Comparison of ENCODE assay signal across 7 cellular contexts in genomic region chr1:61301824-61302652, GRCh38.
A peak's percentile ranks its signal among the peaks of the same experiment; 100 is the strongest.
DNase-seq lines count a peak whose midpoint lies in the region; ATAC-seq lines count a peak whose summit lies in the region.

No MANE protein-coding gene starts in this region.

- H3F3A ChIP-seq in GM23248 (ENCODE audit: insufficient read depth) = no peaks in the 10 kb centered on the region

- peaks cover 6% of the 10 kb centered on the region for H3K36me3 Mint-ChIP-seq in stimulated activated effector memory CD8-positive, alpha-beta T cell treated with anti-CD3 and anti-CD28 coated beads, Interleukin-12 subunit alpha, Interleukin-12 subunit beta, amount 100 ng/mL, for 72 hours

- H3K4me2 ChIP-seq in GM23248 (ENCODE audit: unreplicated experiment) = no peak overlapping the region

- DNase-seq in GM23248 = peak; percentile 89
- DNase-seq in NAMALWA (ENCODE audit: low spot score) = peak; percentile 6
- peak; percentile 84 for DNase-seq in fibroblast of the conjunctiva (ENCODE audit: low read depth)
- DNase-seq in stimulated activated effector memory CD8-positive, alpha-beta T cell treated with anti-CD3 and anti-CD28 coated beads, Interleukin-12 subunit alpha, Interleukin-12 subunit beta, amount 100 ng/mL, for 72 hours (ENCODE audit: low spot score in 2 of 2) = peak in 1 of 2 donors; percentile 75
- DNase-seq in NCI-H1694 (lab: John Stamatoyannopoulos, UW) = no peak
- DNase-seq in NCI-H1436 (lab: John Stamatoyannopoulos, UW) = no peak
- DNase-seq in caudate nucleus (lab: John Stamatoyannopoulos, UW) = no peak

- peak overlapping the region; percentile 12; the same call in 1 of the 2 replicates for H3K9ac ChIP-seq in GM23248

- H3K4me3 ChIP-seq in GM23248 = no peak overlapping the region

- peaks cover 3% of the 10 kb centered on the region for H3K9me3 Mint-ChIP-seq in stimulated activated effector memory CD8-positive, alpha-beta T cell treated with anti-CD3 and anti-CD28 coated beads, Interleukin-12 subunit alpha, Interleukin-12 subunit beta, amount 100 ng/mL, for 72 hours

- in situ Hi-C loops in GM23248 (cut with MboI) = no loop called here

- H3K9me2 ChIP-seq in GM23248 (ENCODE audit: insufficient read depth) = no peaks in the 10 kb centered on the region

- H2AFZ ChIP-seq in GM23248 = no peak overlapping the region

- H3K79me2 ChIP-seq in GM23248 (ENCODE audit: insufficient read depth) = no peaks in the 10 kb centered on the region

- no peaks in the 10 kb centered on the region for H3K36me3 ChIP-seq in GM23248 (ENCODE audit: low read depth)

- 52 to 55% methylated on average over 4 of the region's 4 CpGs for WGBS in GM23248 (ENCODE audit: low coverage in 1 of 2, low lambda C conversion rate in 2 of 2, missing lambda C conversion rate in 2 of 2), 2 experiments

- H3K27ac ChIP-seq in GM23248 (peak overlapping the region; percentile 18), caudate nucleus (ENCODE audit: low read depth, low read length) (no peak overlapping the region)

- ATAC-seq in stimulated activated effector memory CD8-positive, alpha-beta T cell treated with anti-CD3 and anti-CD28 coated beads, Interleukin-12 subunit alpha, Interleukin-12 subunit beta, amount 100 ng/mL, for 72 hours = peak; percentile 94

- peak overlapping the region; percentile 96 for H3K27ac Mint-ChIP-seq in stimulated activated effector memory CD8-positive, alpha-beta T cell treated with anti-CD3 and anti-CD28 coated beads, Interleukin-12 subunit alpha, Interleukin-12 subunit beta, amount 100 ng/mL, for 72 hours

- peaks cover 14% of the 10 kb centered on the region; the same call in 1 of the 2 replicates for H3K4me1 ChIP-seq in GM23248 (ENCODE audit: insufficient read depth)

- H3K4me3 Mint-ChIP-seq in stimulated activated effector memory CD8-positive, alpha-beta T cell treated with anti-CD3 and anti-CD28 coated beads, Interleukin-12 subunit alpha, Interleukin-12 subunit beta, amount 100 ng/mL, for 72 hours = peak overlapping the region; percentile 44

- H4K20me1 ChIP-seq in GM23248 (ENCODE audit: insufficient read depth) = no peaks in the 10 kb centered on the region

- peaks cover 46% of the 10 kb centered on the region for H3K4me1 Mint-ChIP-seq in stimulated activated effector memory CD8-positive, alpha-beta T cell treated with anti-CD3 and anti-CD28 coated beads, Interleukin-12 subunit alpha, Interleukin-12 subunit beta, amount 100 ng/mL, for 72 hours

- no peaks in the 10 kb centered on the region for H3K9me3 ChIP-seq in GM23248 (ENCODE audit: low read depth)

- H3K27me3 ChIP-seq in GM23248 (replicated peaks; ENCODE audit: insufficient read depth) = no peaks in the 10 kb centered on the region

Comparison
In these comparisons a context has a peak if more than half of its experiments do, and no peak if none do; other contexts are left out.
1. DNase-seq: peak in GM23248 (single experiment), NAMALWA (single experiment) and fibroblast of the conjunctiva (single experiment); none in NCI-H1694 (single experiment), NCI-H1436 (single experiment) and caudate nucleus (0 of 61).